In genomic region chr14:21902561-21903199, GRCh38 we compare ENCODE assay signal across 1 cellular context.
TF ChIP-seq lines count a peak whose summit lies in the region.

No MANE protein-coding gene starts in this region.

TF ChIP-seq in GM12878, 131 proteins besides CTCF, POLR2A, EP300 and RAD21 (continued from another document):
- TF ChIP-seq PKNOX1 (IDR thresholded peaks at IDR 0.05) (no peak), STAT3 (IDR thresholded peaks at IDR 0.05; ENCODE audit: low read depth, low read length) (no peak), NRF1 (conservative IDR thresholded peaks at IDR 0.05; ENCODE audit: low read depth, low read length) (no peak), ESRRA (IDR thresholded peaks at IDR 0.05; ENCODE audit: low read length) (no peak)
